ENCODE assay signal across 24 cellular contexts in genomic region chr7:154426778-154427177, GRCh38.
"Had no signal": no experiment of that assay in that cellular context is flagged by ENCODE, and none has a peak within 500 bp of the region (broad histone marks: within the 10 kb centered on the region; RNA-seq: fewer than 3 reads in every experiment).

No MANE protein-coding gene starts in this region.

- H3K27ac Mint-ChIP-seq: naive B cell; natural killer cell; nephron progenitor cell; stimulated activated memory B cell treated with anti-CD40 and anti-IgM and Interleukin-4, amounts not matched to agents 10 μg/mL and 1 μg/mL and 100 μg/mL, for 72 hours; stimulated activated naive CD8-positive, alpha-beta T cell treated with anti-CD3 and anti-CD28 coated beads, Interleukin-15, amount 100 ng/mL, for 72 hours had no signal

- H3K36me3 ChIP-seq: left lung, lower lobe of right lung, pancreas, right atrium auricular region, right lobe of liver, suprapubic skin, tibial nerve, upper lobe of left lung, vagina had no signal

- H3K9me3 ChIP-seq: lower lobe of right lung, right atrium auricular region, right lobe of liver, suprapubic skin, tibial nerve, upper lobe of left lung, vagina had no signal

- DNase-seq: kidney glomerular epithelial cell; left colon; left lung; lower lobe of right lung; mammary epithelial cell; mesenchymal stem cell; naive B cell; natural killer cell; nephron progenitor cell; pancreas; right lobe of liver; stimulated activated CD4-positive, alpha-beta T cell treated with anti-CD3 and anti-CD28 coated beads, Interleukin-1b, Interleukin-23, amount 100 ng/mL, for 48 hours; stimulated activated CD4-positive, alpha-beta T cell treated with anti-CD3 and anti-CD28 coated beads, Interleukin-2, amount 100 ng/mL, for 48 hours; stimulated activated CD4-positive, alpha-beta T cell treated with anti-CD3 and anti-CD28 coated beads, Interleukin-4, amount 100 ng/mL, for 4 hours; stimulated activated CD8-positive, alpha-beta memory T cell treated with anti-CD3 and anti-CD28 coated beads, Interleukin-4, amount 100 ng/mL, for 48 hours; stimulated activated naive CD4-positive, alpha-beta T cell treated with Interleukin-2 at 50 U/mL for 16 hours; stimulated activated naive CD8-positive, alpha-beta T cell treated with anti-CD3 and anti-CD28 coated beads, Interleukin-15, amount 100 ng/mL, for 72 hours; upper lobe of left lung had no signal

- ATAC-seq: left colon; left lung; lower lobe of right lung; natural killer cell; pancreas; right lobe of liver; stimulated activated memory B cell treated with anti-CD40 and anti-IgM and Interleukin-4, amounts not matched to agents 10 μg/mL and 1 μg/mL and 100 μg/mL, for 72 hours; stimulated activated naive CD8-positive, alpha-beta T cell treated with anti-CD3 and anti-CD28 coated beads, Interleukin-15, amount 100 ng/mL, for 72 hours had no signal

- H3K36me3 Mint-ChIP-seq: naive B cell; natural killer cell; stimulated activated memory B cell treated with anti-CD40 and anti-IgM and Interleukin-4, amounts not matched to agents 10 μg/mL and 1 μg/mL and 100 μg/mL, for 72 hours had no signal

- H3K9me3 Mint-ChIP-seq: nephron progenitor cell had no signal

- H3K4me3 ChIP-seq: left lung, lower lobe of right lung, pancreas, right atrium auricular region, right lobe of liver, smooth muscle cell, suprapubic skin, tibial nerve, upper lobe of left lung, vagina had no signal

- H3K4me2 ChIP-seq: smooth muscle cell had no signal

- H3K4me3 Mint-ChIP-seq: naive B cell; natural killer cell; nephron progenitor cell; stimulated activated memory B cell treated with anti-CD40 and anti-IgM and Interleukin-4, amounts not matched to agents 10 μg/mL and 1 μg/mL and 100 μg/mL, for 72 hours; stimulated activated naive CD8-positive, alpha-beta T cell treated with anti-CD3 and anti-CD28 coated beads, Interleukin-15, amount 100 ng/mL, for 72 hours had no signal

- H3K27ac ChIP-seq: left lung, lower lobe of right lung, pancreas, right atrium auricular region, right lobe of liver, suprapubic skin, tibial nerve, upper lobe of left lung, vagina had no signal

- H3K4me1 ChIP-seq: left lung, lower lobe of right lung, right atrium auricular region, right lobe of liver, suprapubic skin, tibial nerve, upper lobe of left lung, vagina had no signal

- H3K27me3 Mint-ChIP-seq: naive B cell; stimulated activated memory B cell treated with anti-CD40 and anti-IgM and Interleukin-4, amounts not matched to agents 10 μg/mL and 1 μg/mL and 100 μg/mL, for 72 hours; stimulated activated naive CD8-positive, alpha-beta T cell treated with anti-CD3 and anti-CD28 coated beads, Interleukin-15, amount 100 ng/mL, for 72 hours had no signal

- H3K4me1 Mint-ChIP-seq: naive B cell; natural killer cell; stimulated activated memory B cell treated with anti-CD40 and anti-IgM and Interleukin-4, amounts not matched to agents 10 μg/mL and 1 μg/mL and 100 μg/mL, for 72 hours; stimulated activated naive CD8-positive, alpha-beta T cell treated with anti-CD3 and anti-CD28 coated beads, Interleukin-15, amount 100 ng/mL, for 72 hours had no signal

- H3K27me3 ChIP-seq: left lung, pancreas, right atrium auricular region, right lobe of liver, suprapubic skin, tibial nerve, upper lobe of left lung, vagina had no signal
